In the genomic region with DNA sequence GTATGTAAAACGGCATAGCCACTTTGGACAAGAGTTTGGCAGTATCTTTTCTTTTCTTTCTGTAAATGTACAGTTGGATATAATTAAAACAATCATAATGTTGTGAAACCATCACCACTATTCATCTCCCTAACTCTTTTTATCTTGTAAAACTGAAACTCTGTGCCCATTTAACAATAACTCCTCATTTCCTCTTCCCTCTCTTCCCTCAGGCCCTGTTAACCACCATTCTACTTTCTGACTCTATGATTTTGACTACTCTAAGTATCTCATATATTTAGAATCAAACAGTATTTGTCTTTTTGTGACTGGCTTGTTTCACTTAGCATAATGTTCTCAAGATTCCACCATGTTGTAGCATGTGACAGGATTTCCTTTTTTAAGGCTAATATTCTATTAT, we compare ENCODE assay signal across 21 cellular contexts.
"Had no signal": no experiment of that assay in that cellular context is flagged by ENCODE, and none has a peak within 500 bp of the region (broad histone marks: within the 10 kb centered on the region; RNA-seq: fewer than 3 reads in every experiment).

No MANE protein-coding gene starts in this region.

- H3K27me3 ChIP-seq: foreskin keratinocyte, hepatocyte, pancreas, transverse colon had no signal

- H3K79me2 ChIP-seq: hepatocyte had no signal

- DNase-seq: effector memory CD8-positive, alpha-beta T cell; foreskin keratinocyte; kidney; left colon; left ventricle myocardium superior; mesenchymal stem cell; midbrain; occipital lobe; pancreas; right cardiac atrium; small intestine; stimulated activated CD4-positive, alpha-beta T cell treated with anti-CD3 and anti-CD28 coated beads, Interleukin-12 subunit alpha, Interleukin-12 subunit beta, amount 100 ng/mL, for 4 hours; transverse colon had no signal

- H3K4me2 ChIP-seq: hepatocyte had no signal

- ATAC-seq: effector memory CD8-positive, alpha-beta T cell; foreskin keratinocyte; left colon; left ventricle myocardium superior; pancreas; right cardiac atrium had no signal

- H2AFZ ChIP-seq: hepatocyte had no signal

- FAIRE-seq: colon, kidney, pancreas, small intestine had no signal

- H3K27ac Mint-ChIP-seq: dendritic cell treated with granulocyte-macrophage colony-stimulating factor and Interleukin-4, amounts not matched to agents 40 ng/mL and 50 ng/mL, for 4 days; effector memory CD8-positive, alpha-beta T cell; nephron; progenitor cell of endocrine pancreas; stimulated activated naive CD8-positive, alpha-beta T cell treated with anti-CD3 and anti-CD28 coated beads, Interleukin-15, Interleukin-2, amounts not matched to agents 100 ng/mL and 50 ng/mL, for 24 hours had no signal

- H3K4me1 ChIP-seq: pancreas had no signal

- H3K4me3 ChIP-seq: hepatocyte, lung, pancreas, thoracic aorta, transverse colon had no signal

- H3K27ac ChIP-seq: foreskin keratinocyte, hepatocyte, pancreas, thoracic aorta, transverse colon had no signal

- H3K36me3 ChIP-seq: pancreas, thoracic aorta, transverse colon had no signal

- H3K4me3 Mint-ChIP-seq: dendritic cell treated with granulocyte-macrophage colony-stimulating factor and Interleukin-4, amounts not matched to agents 40 ng/mL and 50 ng/mL, for 4 days; effector memory CD8-positive, alpha-beta T cell; nephron; stimulated activated naive CD8-positive, alpha-beta T cell treated with anti-CD3 and anti-CD28 coated beads, Interleukin-15, Interleukin-2, amounts not matched to agents 100 ng/mL and 50 ng/mL, for 24 hours had no signal

- H3K9me3 ChIP-seq: pancreas, thoracic aorta, transverse colon had no signal

- H3K9me3 Mint-ChIP-seq: dendritic cell treated with granulocyte-macrophage colony-stimulating factor and Interleukin-4, amounts not matched to agents 40 ng/mL and 50 ng/mL, for 4 days; effector memory CD8-positive, alpha-beta T cell; nephron; stimulated activated naive CD8-positive, alpha-beta T cell treated with anti-CD3 and anti-CD28 coated beads, Interleukin-15, Interleukin-2, amounts not matched to agents 100 ng/mL and 50 ng/mL, for 24 hours had no signal
